ENCODE assay signal across 24 cellular contexts in the genomic region with DNA sequence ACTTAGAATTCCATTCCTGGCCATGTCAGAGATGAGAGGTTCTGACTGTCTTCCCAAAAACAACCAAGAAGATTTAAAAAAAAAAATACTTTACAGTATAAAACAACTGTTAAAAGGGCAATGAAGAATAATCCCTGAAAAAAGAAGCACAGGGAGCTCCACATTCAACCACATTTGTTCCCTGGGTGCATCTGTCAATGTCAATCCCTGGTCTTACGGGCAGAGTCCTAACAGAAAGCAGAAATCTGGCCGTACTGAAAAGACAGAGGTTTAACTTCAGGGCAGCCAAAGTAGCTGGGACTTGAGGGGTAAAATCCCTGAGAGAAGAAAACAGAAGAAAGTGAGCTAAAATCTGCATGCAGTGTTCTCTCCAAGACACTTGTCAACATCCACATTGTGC.
DNase-seq lines count a peak whose midpoint lies in the region; ATAC-seq and TF ChIP-seq lines count a peak whose summit lies in the region.
"Had no signal": no experiment of that assay in that cellular context is flagged by ENCODE, and none has a peak within 500 bp of the region (broad histone marks: within the 10 kb centered on the region; RNA-seq: fewer than 3 reads in every experiment).

No MANE protein-coding gene starts in this region.

- H3K27me3 Mint-ChIP-seq in WTC11 (ENCODE audit: low read depth) = no peaks in the 10 kb centered on the region
- H3K27me3 Mint-ChIP-seq in Calu3 (ENCODE audit: unreplicated experiment) = no peaks in the 10 kb centered on the region
- H3K27me3 Mint-ChIP-seq: activated CD4-positive, alpha-beta T cell treated with anti-CD3 and anti-CD28 coated beads, Interleukin-2, amount 10 ng/mL, durations not matched to agents 24 days and 14 days; activated CD8-positive, alpha-beta memory T cell treated with anti-CD3 and anti-CD28 coated beads, Interleukin-2, amount 10 ng/mL, durations not matched to agents 7 days and 5 days; naive thymus-derived CD8-positive, alpha-beta T cell; T-cell had no signal

- TF ChIP-seq CTCF in WTC11 (IDR thresholded peaks at IDR 0.05) (no peak), Calu3 (IDR thresholded peaks at IDR 0.05; ENCODE audit: unreplicated experiment) (no peak)

- no peak overlapping the region for H3K4me3 Mint-ChIP-seq in WTC11
- H3K4me3 Mint-ChIP-seq in stimulated activated effector memory CD8-positive, alpha-beta T cell treated with anti-CD3 and anti-CD28 coated beads, Interleukin-12 subunit alpha, Interleukin-12 subunit beta, amount 100 ng/mL, for 72 hours = no peak overlapping the region
- H3K4me3 Mint-ChIP-seq in Calu3 (ENCODE audit: low read depth, unreplicated experiment) = no peak overlapping the region
- H3K4me3 Mint-ChIP-seq: activated CD4-positive, alpha-beta T cell treated with anti-CD3 and anti-CD28 coated beads, Interleukin-2, amount 10 ng/mL, durations not matched to agents 24 days and 14 days; activated CD8-positive, alpha-beta memory T cell treated with anti-CD3 and anti-CD28 coated beads, Interleukin-2, amount 10 ng/mL, durations not matched to agents 7 days and 5 days; HFFc6; naive thymus-derived CD8-positive, alpha-beta T cell; T-cell had no signal

- POLR2A ChIA-PET in WTC11 (lab: Charles Lee) = no interaction called here

- peaks cover 11% of the 10 kb centered on the region for H3K9me3 Mint-ChIP-seq in WTC11
- no peaks in the 10 kb centered on the region for H3K9me3 Mint-ChIP-seq in stimulated activated effector memory CD8-positive, alpha-beta T cell treated with anti-CD3 and anti-CD28 coated beads, Interleukin-12 subunit alpha, Interleukin-12 subunit beta, amount 100 ng/mL, for 72 hours
- no peaks in the 10 kb centered on the region for H3K9me3 Mint-ChIP-seq in Calu3 (ENCODE audit: low read depth, unreplicated experiment)
- H3K9me3 Mint-ChIP-seq: T-cell had no signal

- H3K27ac Mint-ChIP-seq in WTC11 = peak overlapping the region; percentile 60
- peak overlapping the region; percentile 33 for H3K27ac Mint-ChIP-seq in stimulated activated effector memory CD8-positive, alpha-beta T cell treated with anti-CD3 and anti-CD28 coated beads, Interleukin-12 subunit alpha, Interleukin-12 subunit beta, amount 100 ng/mL, for 72 hours
- H3K27ac Mint-ChIP-seq in Calu3 (ENCODE audit: unreplicated experiment) = no peak overlapping the region
- H3K27ac Mint-ChIP-seq: activated CD4-positive, alpha-beta T cell treated with anti-CD3 and anti-CD28 coated beads, Interleukin-2, amount 10 ng/mL, durations not matched to agents 24 days and 14 days; activated CD8-positive, alpha-beta memory T cell treated with anti-CD3 and anti-CD28 coated beads, Interleukin-2, amount 10 ng/mL, durations not matched to agents 7 days and 5 days; HFFc6 had no signal

- H3K36me3 Mint-ChIP-seq in WTC11 = peaks cover 15% of the 10 kb centered on the region
- peaks cover 70% of the 10 kb centered on the region for H3K36me3 Mint-ChIP-seq in stimulated activated effector memory CD8-positive, alpha-beta T cell treated with anti-CD3 and anti-CD28 coated beads, Interleukin-12 subunit alpha, Interleukin-12 subunit beta, amount 100 ng/mL, for 72 hours
- no peaks in the 10 kb centered on the region for H3K36me3 Mint-ChIP-seq in Calu3 (ENCODE audit: insufficient read depth, unreplicated experiment)

- CTCF ChIA-PET in WTC11 (lab: Charles Lee) = interaction anchor here (0.6 to 1.1 kb wide), 5 partner anchors 26 to 150 kb away, joined by 3 to 4 read pairs (median 3); no protein-coding TSS in a partner anchor
- CTCF ChIA-PET in Calu3 (lab: Charles Lee) = no interaction called here

- ATAC-seq in Right ventricle myocardium superior (ENCODE audit: poor library complexity) = peak; percentile 54
- ATAC-seq in WTC11 = no peak
- no peak for ATAC-seq in stimulated activated effector memory CD8-positive, alpha-beta T cell treated with anti-CD3 and anti-CD28 coated beads, Interleukin-12 subunit alpha, Interleukin-12 subunit beta, amount 100 ng/mL, for 72 hours
- ATAC-seq in HG02759 (IDR thresholded peaks at IDR 0.05; ENCODE audit: unreplicated experiment) = no peak
- ATAC-seq: activated CD8-positive, alpha-beta memory T cell treated with anti-CD3 and anti-CD28 coated beads, Interleukin-2, amount 10 ng/mL, durations not matched to agents 7 days and 5 days; naive thymus-derived CD8-positive, alpha-beta T cell; T-cell had no signal

- H3K4me1 Mint-ChIP-seq in WTC11 = 0 out of 2 replicates have a peak, but pooled peaks cover 3% of the 10 kb centered on the region
- peaks cover 35% of the 10 kb centered on the region for H3K4me1 Mint-ChIP-seq in stimulated activated effector memory CD8-positive, alpha-beta T cell treated with anti-CD3 and anti-CD28 coated beads, Interleukin-12 subunit alpha, Interleukin-12 subunit beta, amount 100 ng/mL, for 72 hours
- no peaks in the 10 kb centered on the region for H3K4me1 Mint-ChIP-seq in Calu3 (ENCODE audit: low read depth, unreplicated experiment)

- BruUV-seq in Calu3 (replicated peaks; lab: Mats Ljungman, UMichigan) = no TSS peak

- DNase-seq in Right ventricle myocardium superior (no peak), cardiac septum (ENCODE audit: low spot score) (no peak), WTC11 (ENCODE audit: low spot score) (no peak), myocyte (ENCODE audit: low read depth) (peak; percentile 93), NCI-H128 (lab: John Stamatoyannopoulos, UW; ENCODE audit: unreplicated experiment) (no peak), Calu3 (no peak)
- DNase-seq in stimulated activated effector memory CD8-positive, alpha-beta T cell treated with anti-CD3 and anti-CD28 coated beads, Interleukin-12 subunit alpha, Interleukin-12 subunit beta, amount 100 ng/mL, for 72 hours (ENCODE audit: low spot score in 2 of 2) = no peak
- DNase-seq: activated CD4-positive, alpha-beta T cell treated with anti-CD3 and anti-CD28 coated beads, Interleukin-2, amount 10 ng/mL, durations not matched to agents 24 days and 14 days; activated CD8-positive, alpha-beta memory T cell treated with anti-CD3 and anti-CD28 coated beads, Interleukin-2, amount 10 ng/mL, durations not matched to agents 7 days and 5 days; BE2C; dorsolateral prefrontal cortex; foreskin fibroblast; HFFc6; hippocampal formation; IMR-90; naive thymus-derived CD8-positive, alpha-beta T cell; NCI-H1694 treated with DMSO at 0.1 percent for 48 hours; NCI-H2227 treated with DMSO at 0.1 percent for 48 hours; NCI-H774; SHP77 treated with DMSO at 0.1 percent for 48 hours; spleen; stimulated activated CD4-positive, alpha-beta T cell treated with anti-CD3 and anti-CD28 coated beads, Interleukin-4, amount 100 ng/mL, for 24 hours; T-cell had no signal

- intact Hi-C loops in Right ventricle myocardium superior (cut with DNase I) (loop anchor here (5.0 kb wide), 1 partner anchor 80 kb away; no protein-coding TSS in a partner anchor), cardiac septum (cut with DNase I) (loop anchor here (10.0 kb wide), 1 partner anchor 287 kb away; no protein-coding TSS in a partner anchor), Calu3 (cut with micrococcal nuclease; ENCODE audit: unreplicated experiment) (loop anchor here (5.0 kb wide), 1 partner anchor 285 kb away; no protein-coding TSS in a partner anchor)

TF ChIP-seq in WTC11, 78 proteins besides CTCF, POLR2A, EP300 and RAD21:
- TF ChIP-seq RORB (CRISPR knock-in tag; IDR thresholded peaks at IDR 0.05) (no peak), GTF2I (CRISPR knock-in tag; conservative IDR thresholded peaks at IDR 0.05) (no peak), ATF1 (CRISPR knock-in tag; IDR thresholded peaks at IDR 0.05) (no peak), RELA (CRISPR knock-in tag; IDR thresholded peaks at IDR 0.05; ENCODE audit: borderline replicate concordance) (no peak)
